8 cellular contexts compared by ENCODE assay signal in the genomic region with DNA sequence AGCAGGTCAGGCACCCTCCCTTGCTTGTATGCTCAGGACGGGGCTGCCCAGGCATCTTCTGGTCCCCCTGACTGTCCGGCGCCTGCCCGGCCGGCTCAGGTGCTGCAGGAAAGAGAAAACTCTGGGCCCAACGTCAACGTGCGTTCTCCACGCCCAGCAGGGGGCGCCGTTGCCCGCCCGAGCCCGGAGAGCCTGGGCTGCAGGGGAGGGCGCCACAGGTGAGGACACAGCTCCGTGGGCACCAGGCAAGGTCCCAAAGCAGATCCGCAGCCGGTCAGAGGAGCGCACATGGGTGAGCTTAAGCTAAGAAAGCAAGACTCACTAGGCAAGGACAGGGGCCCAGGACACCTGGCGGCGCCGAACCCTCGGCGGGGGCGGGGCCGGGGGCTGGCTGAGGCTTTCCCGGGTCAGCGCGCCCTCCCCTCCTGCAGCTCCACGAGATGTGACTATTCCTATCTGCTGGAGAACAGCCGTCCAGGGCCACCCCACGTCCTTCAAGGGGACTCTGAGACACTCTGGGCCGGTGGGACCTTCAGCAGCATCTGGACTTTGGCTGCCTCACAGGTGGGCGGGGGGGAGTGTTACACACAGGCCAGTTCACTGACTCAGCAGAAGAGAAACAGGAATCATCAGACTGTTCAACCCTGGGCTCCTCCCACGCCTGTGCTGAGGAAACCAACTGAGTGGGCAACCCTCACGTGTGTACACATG. TPM values are rescaled to one million over a fixed set of nuclear protein-coding genes. Genes with fewer than 3 reads are reported as not detected.
DNase-seq lines count a peak whose midpoint lies in the region; ATAC-seq and TF ChIP-seq lines count a peak whose summit lies in the region.

No MANE protein-coding gene starts in this region.

- peak; percentile 85 for TF ChIP-seq CTCF in GM12865 (IDR thresholded peaks at IDR 0.05; ENCODE audit: insufficient read depth, low read depth, low read length, missing control alignments)
- peak; percentile 99 for TF ChIP-seq CTCF in VCaP (conservative IDR thresholded peaks at IDR 0.05)
- peak; percentile 68 to 88 (median 85) for TF ChIP-seq CTCF in body of pancreas (IDR thresholded peaks at IDR 0.05)

- H3K36me3 Mint-ChIP-seq in immature natural killer cell = no peaks in the 10 kb centered on the region

- no peaks in the 10 kb centered on the region for H3K9me3 Mint-ChIP-seq in immature natural killer cell

- intact Hi-C loops in body of pancreas (cut with DNase I) = loop anchor here (10.0 kb wide), 1 partner anchor 294 kb away; a partner anchor contains a TSS

- no peak for TF ChIP-seq POLR2A in body of pancreas (IDR thresholded peaks at IDR 0.05)

- H3K4me1 ChIP-seq in body of pancreas = peaks cover 14% of the 10 kb centered on the region

- H3K4me3 ChIP-seq in GM12865 (ENCODE audit: low read depth, low read length) (no peak overlapping the region), body of pancreas (no peak overlapping the region)

- H3K27me3 ChIP-seq in body of pancreas = no peaks in the 10 kb centered on the region

- H3K4me1 Mint-ChIP-seq in immature natural killer cell = peaks cover 0 to 3% of the 10 kb centered on the region in 2 donors

- 7% methylated on average over 6 to 36 of the region's 36 CpGs for WGBS in body of pancreas, 2 donors

- DNase-seq in GM12865 (ENCODE audit: low read depth) (peak; percentile 66), NCI-H187 (lab: John Stamatoyannopoulos, UW) (peak; percentile 42 to 87), body of pancreas (peak; percentile 66 to 79 (median 72)), immature natural killer cell (peak; percentile 68 to 79 (median 75))
- DNase-seq in stimulated activated CD4-positive, alpha-beta T cell treated with anti-CD3 and anti-CD28 coated beads, Interleukin-2, amount 100 ng/mL, for 48 hours = peak; percentile 75 to 84

- H3K4me3 Mint-ChIP-seq in immature natural killer cell = no peak overlapping the region

- H3K36me3 ChIP-seq in body of pancreas (replicated peaks in 1 of 2; ENCODE audit: insufficient read depth in 1 of 2, low read depth in 2 of 2) = no peaks in the 10 kb centered on the region

- ATAC-seq in body of pancreas = peak; percentile 67
- no peak for ATAC-seq in HG03460 (IDR thresholded peaks at IDR 0.05; ENCODE audit: unreplicated experiment)
- no peak for ATAC-seq in GM21619 (IDR thresholded peaks at IDR 0.05; ENCODE audit: unreplicated experiment)

- H3K27me3 Mint-ChIP-seq in immature natural killer cell (ENCODE audit: low read depth in 3 of 3) = peaks cover 0 to 3% (median 2%) of the 10 kb centered on the region in 3 donors

- H3K27ac ChIP-seq in VCaP (peak overlapping the region; percentile 53), body of pancreas (no peak overlapping the region)

- H3K27ac Mint-ChIP-seq in immature natural killer cell = no peak overlapping the region

- no peaks in the 10 kb centered on the region for H3K9me3 ChIP-seq in body of pancreas

RNA-seq across cellular contexts. Expression of a gene that starts 29.3 kb away (rescaled TPM):
- total RNA-seq in body of pancreas = not detected
- polyA plus RNA-seq in immature natural killer cell = not detected

RNA-seq across cellular contexts. Expression of a gene that starts 40.6 kb away (rescaled TPM):
- not detected for total RNA-seq in body of pancreas
- polyA plus RNA-seq in immature natural killer cell = not detected

RNA-seq across cellular contexts. Expression of a gene that starts 47.9 kb away (rescaled TPM):
- not detected for total RNA-seq in body of pancreas
- polyA plus RNA-seq in immature natural killer cell = not detected

RNA-seq across cellular contexts. Expression of a gene that starts 55.4 kb away (rescaled TPM):
- total RNA-seq in body of pancreas = 1 to 10 TPM in 1 of 2 donors, under 1 TPM in 1; 0.33 to 1.0 TPM
- under 1 TPM in 1 of 3 donors, not detected in 2; 0.29 TPM for polyA plus RNA-seq in immature natural killer cell
